ENCODE assay signal across 10 cellular contexts in genomic region chr9:86246752-86247161, GRCh38. TPM values are rescaled to one million over a fixed set of nuclear protein-coding genes. Genes with fewer than 3 reads are reported as not detected.
DNase-seq lines count a peak whose midpoint lies in the region; ATAC-seq, FAIRE-seq and TF ChIP-seq lines count a peak whose summit lies in the region.
"Had no signal": no experiment of that assay in that cellular context is flagged by ENCODE, and none has a peak within 500 bp of the region (broad histone marks: within the 10 kb centered on the region; RNA-seq: fewer than 3 reads in every experiment).

No MANE protein-coding gene starts in this region.

- intact Hi-C loops in MCF 10A (cut with micrococcal nuclease) (no loop called here), mammary epithelial cell (cut with micrococcal nuclease) (no loop called here)

- peak; percentile 21 for DNase-seq in MCF 10A (ENCODE audit: unreplicated experiment)
- DNase-seq in mammary epithelial cell: no peak
- DNase-seq in brain pericyte (ENCODE audit: low read depth, low spot score): peak; percentile 27
- DNase-seq in urothelium cell line (ENCODE audit: low spot score): peak; percentile 9
- no peak for DNase-seq in HPDE6-E6E7 (ENCODE audit: extremely low spot score)
- no peak for DNase-seq in NCI-H2227 treated with DMSO at 0.1 percent for 48 hours (lab: John Stamatoyannopoulos, UW)
- DNase-seq: activated B cell treated with CpG ODN at 0.5 μM for 24 hours had no signal

- in situ Hi-C loops in mammary epithelial cell (cut with MboI; ENCODE audit: low sequenced_read_pairs in 2 of 2): loop anchor here in 1 of 2 donors (25.0 kb wide), 1 partner anchor 434 kb away; no protein-coding TSS in a partner anchor

- H3K36me3 ChIP-seq in mammary epithelial cell (ENCODE audit: insufficient read depth, low read length): no peaks in the 10 kb centered on the region
- H3K36me3 ChIP-seq: thoracic aorta had no signal

- BruUV-seq in MCF 10A (replicated peaks; lab: Mats Ljungman, UMichigan) (no TSS peak), mammary epithelial cell (replicated peaks; lab: Mats Ljungman, UMichigan) (no TSS peak)

- TF ChIP-seq CTCF in MCF 10A (IDR thresholded peaks at IDR 0.05; ENCODE audit: unreplicated experiment) (no peak), mammary epithelial cell (conservative IDR thresholded peaks at IDR 0.05 in 1 of 2, IDR thresholded peaks at IDR 0.05 in 1 of 2; ENCODE audit: extremely low read depth in 1 of 2, insufficient read depth in 1 of 2, low read depth in 1 of 2, low read length in 2 of 2) (no peak)

- H3K27me3 Mint-ChIP-seq in MCF 10A (ENCODE audit: insufficient read depth, unreplicated experiment): no peaks in the 10 kb centered on the region

- 72% methylated on average over 6 of the region's 6 CpGs for WGBS in mammary epithelial cell (ENCODE audit: low coverage, missing lambda C conversion rate)

- H2AFZ ChIP-seq in mammary epithelial cell (ENCODE audit: low read depth, low read length): no peak overlapping the region

- POLR2A ChIA-PET in MCF 10A (lab: Yijun Ruan, JAX): no interaction called here

- no peaks in the 10 kb centered on the region for H3K79me2 ChIP-seq in mammary epithelial cell (ENCODE audit: insufficient read depth, low read length)

- H3K27me3 ChIP-seq in mammary epithelial cell (ENCODE audit: insufficient read depth, low read length): no peaks in the 10 kb centered on the region

- H3K36me3 Mint-ChIP-seq in MCF 10A (ENCODE audit: insufficient read depth, unreplicated experiment): no peaks in the 10 kb centered on the region

- no peak overlapping the region for H3K9ac ChIP-seq in mammary epithelial cell (ENCODE audit: insufficient read depth, low read length)

- H3K9me3 ChIP-seq in mammary epithelial cell (replicated peaks; ENCODE audit: insufficient read depth, low read length): no peaks in the 10 kb centered on the region
- H3K9me3 ChIP-seq: thoracic aorta had no signal

- H3K4me1 Mint-ChIP-seq in MCF 10A (ENCODE audit: insufficient read depth, unreplicated experiment): peaks cover 6% of the 10 kb centered on the region
- H3K4me1 Mint-ChIP-seq: activated B cell treated with CpG ODN at 0.5 μM for 24 hours had no signal

- FAIRE-seq in urothelium cell line (lab: Jason Lieb, UNC): no peak

- dilution Hi-C loops in mammary epithelial cell (cut with HindIII; ENCODE audit: low sequenced_read_pairs): no loop called here

- no peak overlapping the region for H3K4me3 Mint-ChIP-seq in MCF 10A (ENCODE audit: unreplicated experiment)
- H3K4me3 Mint-ChIP-seq: activated B cell treated with CpG ODN at 0.5 μM for 24 hours had no signal

- no peaks in the 10 kb centered on the region for H3K4me1 ChIP-seq in mammary epithelial cell (ENCODE audit: insufficient read depth, low read length)

- no peak overlapping the region for H3K4me2 ChIP-seq in mammary epithelial cell (ENCODE audit: insufficient read depth, low read depth, low read length)

- CTCF ChIA-PET in MCF 10A (lab: Yijun Ruan, JAX) (no interaction called here), mammary epithelial cell (lab: Charles Lee; ENCODE audit: low non-redundant PET) (no interaction called here)

- no peak overlapping the region for H3K27ac ChIP-seq in mammary epithelial cell (ENCODE audit: insufficient read depth, low read depth, low read length)
- H3K27ac ChIP-seq: thoracic aorta had no signal

- H3K9me3 Mint-ChIP-seq in MCF 10A (ENCODE audit: unreplicated experiment): no peaks in the 10 kb centered on the region

- no peak overlapping the region for H3K27ac Mint-ChIP-seq in MCF 10A (ENCODE audit: low read depth, unreplicated experiment)
- H3K27ac Mint-ChIP-seq: activated B cell treated with CpG ODN at 0.5 μM for 24 hours had no signal

- no peaks in the 10 kb centered on the region for H4K20me1 ChIP-seq in mammary epithelial cell (ENCODE audit: insufficient read depth, low read length)

- ATAC-seq in HG03095 (IDR thresholded peaks at IDR 0.05; ENCODE audit: unreplicated experiment) (peak; percentile 95), HG03521 (IDR thresholded peaks at IDR 0.05; ENCODE audit: unreplicated experiment) (no peak)

- no peak overlapping the region for H3K4me3 ChIP-seq in mammary epithelial cell (replicated peaks in 1 of 3; ENCODE audit: insufficient read depth in 1 of 3, low read depth in 2 of 3, low read length in 3 of 3)
- H3K4me3 ChIP-seq: thoracic aorta had no signal

RNA-seq across cellular contexts. Expression of gene C9orf153, which starts 12.7 kb away (rescaled TPM):
- total RNA-seq in MCF 10A (2022): 0.19 TPM in 1 of 2 replicates, not detected in the other
- under 1 TPM in 1 of 2 donors, not detected in 1; 0.33 TPM for total RNA-seq in mammary epithelial cell
- polyA plus RNA-seq in mammary epithelial cell: not detected
- not detected for polyA minus RNA-seq in mammary epithelial cell

RNA-seq across cellular contexts. Expression of gene ISCA1, which starts 35.6 kb away (rescaled TPM):
- total RNA-seq in MCF 10A (2022) (24.7 and 31.1 TPM in 2 replicates), mammary epithelial cell (10 to 100 TPM; 20.8 to 32.0 TPM)
- polyA plus RNA-seq in mammary epithelial cell: 17.5 TPM
- polyA minus RNA-seq in mammary epithelial cell: 7.5 TPM

Comparison
In these comparisons a context has a peak if more than half of its experiments do, and no peak if none do; other contexts are left out.
1. DNase-seq: peak in MCF 10A (single experiment), brain pericyte (single experiment) and urothelium cell line (single experiment); none in mammary epithelial cell (single experiment), HPDE6-E6E7 (single experiment) and NCI-H2227 treated with DMSO at 0.1 percent for 48 hours (single experiment).